10 cellular contexts compared by ENCODE assay signal in the genomic region with DNA sequence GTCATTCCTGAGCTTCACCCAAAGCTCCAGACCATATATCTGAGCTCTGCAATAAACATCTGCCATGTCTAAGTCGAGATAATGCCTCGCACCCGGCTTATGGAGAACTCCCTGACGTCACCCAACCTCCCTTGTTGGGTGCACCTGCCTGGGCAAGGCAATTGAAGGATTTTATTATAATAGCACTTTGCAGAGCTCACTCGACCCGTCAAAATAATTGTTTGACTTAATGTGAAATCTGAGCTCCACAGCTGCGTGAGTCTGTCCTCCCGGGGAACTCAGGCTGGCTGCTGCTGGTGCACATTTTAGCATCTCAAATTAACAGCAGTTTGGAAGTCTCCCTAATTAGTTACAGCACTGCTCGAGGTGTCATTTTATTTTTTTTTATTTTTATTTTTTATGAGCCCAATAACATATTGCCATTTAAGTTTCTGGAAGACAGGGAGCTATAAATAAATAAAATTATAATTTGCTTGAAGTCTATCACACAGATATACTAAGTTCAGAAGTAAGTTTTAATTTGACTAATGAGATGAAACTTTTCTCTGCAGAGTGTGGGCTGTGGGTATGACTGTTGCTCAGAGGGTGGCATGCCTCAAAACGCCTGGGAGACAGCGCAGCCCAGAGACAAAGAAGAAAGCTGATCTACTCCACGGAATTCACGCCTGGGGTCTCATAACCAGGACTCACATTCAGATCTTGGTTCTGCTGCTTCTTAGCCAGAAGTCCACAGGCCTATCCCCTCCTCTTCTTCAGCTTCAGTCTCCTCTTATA.
DNase-seq lines count a peak whose midpoint lies in the region; ATAC-seq and TF ChIP-seq lines count a peak whose summit lies in the region.
"Had no signal": no experiment of that assay in that cellular context is flagged by ENCODE, and none has a peak within 500 bp of the region (broad histone marks: within the 10 kb centered on the region; RNA-seq: fewer than 3 reads in every experiment).

No MANE protein-coding gene starts in this region.

- no peaks in the 10 kb centered on the region for H4K20me1 ChIP-seq in OCI-LY1 (ENCODE audit: insufficient read depth, low read length)

- H3K27me3 ChIP-seq in OCI-LY1 (ENCODE audit: insufficient read depth, low read length) (no peaks in the 10 kb centered on the region), esophagus muscularis mucosa (peaks cover 0 to 25% (median 0%) of the 10 kb centered on the region in 4 donors)

- H3K79me2 ChIP-seq in OCI-LY1 (ENCODE audit: insufficient read depth, low read length), result no peaks in the 10 kb centered on the region

- no peaks in the 10 kb centered on the region for H3K9me3 Mint-ChIP-seq in type B pancreatic cell

- H3F3A ChIP-seq in OCI-LY1 (ENCODE audit: insufficient read depth, low read length), result no peaks in the 10 kb centered on the region

- H3K4me2 ChIP-seq in OCI-LY1 (ENCODE audit: low read length), result no peak overlapping the region

- no peak for TF ChIP-seq CTCF in OCI-LY1 (IDR thresholded peaks at IDR 0.05; ENCODE audit: low read length)
- TF ChIP-seq CTCF in esophagus muscularis mucosa (IDR thresholded peaks at IDR 0.05), result no peak
- TF ChIP-seq CTCF in type B pancreatic cell (conservative IDR thresholded peaks at IDR 0.05), result no peak

- H3K27ac Mint-ChIP-seq in type B pancreatic cell, result no peak overlapping the region
- H3K27ac Mint-ChIP-seq: CD14-positive monocyte had no signal

- no peak overlapping the region for H3K4me3 Mint-ChIP-seq in type B pancreatic cell
- H3K4me3 Mint-ChIP-seq: CD14-positive monocyte had no signal

- intact Hi-C loops in esophagus muscularis mucosa (cut with DNase I), result no loop called here

- H3K4me1 ChIP-seq in OCI-LY1 (ENCODE audit: insufficient read depth, low read length, severe bottlenecking), result peaks cover 23% of the 10 kb centered on the region
- H3K4me1 ChIP-seq in esophagus muscularis mucosa, result no peaks in the 10 kb centered on the region

- no peak overlapping the region for H3K9ac ChIP-seq in OCI-LY1 (ENCODE audit: low read length)

- TF ChIP-seq EP300 in esophagus muscularis mucosa (IDR thresholded peaks at IDR 0.05), result no peak

- TF ChIP-seq POLR2A in esophagus muscularis mucosa (IDR thresholded peaks at IDR 0.05; ENCODE audit: low read depth), result no peak

- DNase-seq in DMS153 treated with DMSO at 0.1 percent for 48 hours (lab: John Stamatoyannopoulos, UW; ENCODE audit: unreplicated experiment) (peak; percentile 89), NCI-H1436 treated with DMSO at 0.1 percent for 48 hours (lab: John Stamatoyannopoulos, UW) (peak; percentile 96), esophagus muscularis mucosa (ENCODE audit: extremely low spot score) (peak; percentile 81), type B pancreatic cell (ENCODE audit: extremely low spot score, unreplicated experiment) (no peak), AML-193 (lab: John Stamatoyannopoulos, UW) (no peak)
- DNase-seq: GDM1, GOT3 had no signal

- H3K4me3 ChIP-seq in OCI-LY1 (ENCODE audit: low read depth, low read length, poor library complexity, severe bottlenecking) (no peak overlapping the region), esophagus muscularis mucosa (no peak overlapping the region)

- H3K27ac ChIP-seq in OCI-LY1 (ENCODE audit: low read depth, low read length, poor library complexity, severe bottlenecking), result peak overlapping the region; percentile 4
- no peak overlapping the region for H3K27ac ChIP-seq in esophagus muscularis mucosa (replicated peaks in 1 of 4)

- WGBS in esophagus muscularis mucosa, result 51% methylated on average over 13 of the region's 13 CpGs

- no peaks in the 10 kb centered on the region for H3K36me3 Mint-ChIP-seq in type B pancreatic cell
- H3K36me3 Mint-ChIP-seq: CD14-positive monocyte had no signal

- H3K4me1 Mint-ChIP-seq in type B pancreatic cell (ENCODE audit: unreplicated experiment), result peaks cover 21% of the 10 kb centered on the region
- H3K4me1 Mint-ChIP-seq: CD14-positive monocyte had no signal

- H3K36me3 ChIP-seq in OCI-LY1 (ENCODE audit: insufficient read depth, low read length) (no peaks in the 10 kb centered on the region), esophagus muscularis mucosa (no peaks in the 10 kb centered on the region)

- peaks cover 37% of the 10 kb centered on the region for H3K27me3 Mint-ChIP-seq in type B pancreatic cell

- no peak overlapping the region for H2AFZ ChIP-seq in OCI-LY1 (ENCODE audit: low read length)

- H3K9me2 ChIP-seq in OCI-LY1 (ENCODE audit: low read depth, low read length), result no peaks in the 10 kb centered on the region

- ATAC-seq in HG03457 (IDR thresholded peaks at IDR 0.05; ENCODE audit: unreplicated experiment), result no peak

- H3K9me3 ChIP-seq in OCI-LY1 (ENCODE audit: low read length) (no peaks in the 10 kb centered on the region), esophagus muscularis mucosa (no peaks in the 10 kb centered on the region)

Comparison
In these comparisons a context has a peak if more than half of its experiments do, and no peak if none do; other contexts are left out.
1. DNase-seq: peak in DMS153 treated with DMSO at 0.1 percent for 48 hours (single experiment), NCI-H1436 treated with DMSO at 0.1 percent for 48 hours (single experiment) and esophagus muscularis mucosa (single experiment); none in type B pancreatic cell (single experiment) and AML-193 (0 of 2).